31 cellular contexts compared by ENCODE assay signal in genomic region chr5:132050661-132051371, GRCh38. TPM values are rescaled to one million over a fixed set of nuclear protein-coding genes. Genes with fewer than 3 reads are reported as not detected.
DNase-seq lines count a peak whose midpoint lies in the region; ATAC-seq and TF ChIP-seq lines count a peak whose summit lies in the region.
"Had no signal": no experiment of that assay in that cellular context is flagged by ENCODE, and none has a peak within 500 bp of the region (broad histone marks: within the 10 kb centered on the region; RNA-seq: fewer than 3 reads in every experiment).

No MANE protein-coding gene starts in this region.

- WGBS in esophagus muscularis mucosa, result 77% methylated on average over 7 of the region's 9 CpGs
- WGBS in testis, 2 donors, result 84 to 90% methylated on average over 9 of the region's 9 CpGs

- TF ChIP-seq CTCF in esophagus muscularis mucosa (IDR thresholded peaks at IDR 0.05) (no peak), testis (IDR thresholded peaks at IDR 0.05) (no peak)

- no peaks in the 10 kb centered on the region for H3K9me3 ChIP-seq in esophagus muscularis mucosa
- no peaks in the 10 kb centered on the region for H3K9me3 ChIP-seq in testis
- H3K9me3 ChIP-seq: BLaER1 treated with 17β-estradiol and CSF1 and Interleukin-3, amounts not matched to agents 10 nM and 100 nM; gastrocnemius medialis; neutrophil; sigmoid colon; tibial artery had no signal

- H3K27me3 ChIP-seq in esophagus muscularis mucosa (no peaks in the 10 kb centered on the region), testis (no peaks in the 10 kb centered on the region)
- H3K27me3 ChIP-seq: sigmoid colon had no signal

- H3K4me1 ChIP-seq in esophagus muscularis mucosa, result no peaks in the 10 kb centered on the region
- H3K4me1 ChIP-seq in testis, result no peaks in the 10 kb centered on the region
- H3K4me1 ChIP-seq: gastrocnemius medialis, sigmoid colon, tibial artery had no signal

- H3K36me3 ChIP-seq in esophagus muscularis mucosa, result no peaks in the 10 kb centered on the region
- H3K36me3 ChIP-seq in testis (ENCODE audit: low read depth, missing control alignments), result no peaks in the 10 kb centered on the region
- H3K36me3 ChIP-seq: BLaER1 treated with 17β-estradiol and CSF1 and Interleukin-3, amounts not matched to agents 10 nM and 100 nM; gastrocnemius medialis; neutrophil; sigmoid colon; tibial artery had no signal

- ATAC-seq in Right ventricle myocardium superior (ENCODE audit: poor library complexity), result no peak
- ATAC-seq in HG03469 (IDR thresholded peaks at IDR 0.05; ENCODE audit: unreplicated experiment), result no peak
- ATAC-seq: gastrocnemius medialis had no signal

- TF ChIP-seq EP300 in esophagus muscularis mucosa (IDR thresholded peaks at IDR 0.05), result no peak

- intact Hi-C loops in cardiac septum (cut with DNase I), result no loop called here
- intact Hi-C loops in Right ventricle myocardium superior (cut with DNase I), result no loop called here
- intact Hi-C loops in esophagus muscularis mucosa (cut with DNase I), result no loop called here
- intact Hi-C loops in testis (cut with DNase I; ENCODE audit: low total_unique reads), result no loop called here

- TF ChIP-seq POLR2A in esophagus muscularis mucosa (IDR thresholded peaks at IDR 0.05; ENCODE audit: low read depth), result no peak
- TF ChIP-seq POLR2A in testis (IDR thresholded peaks at IDR 0.05), result no peak

- H3K27ac ChIP-seq in esophagus muscularis mucosa (replicated peaks in 1 of 4) (no peak overlapping the region), testis (no peak overlapping the region)
- H3K27ac ChIP-seq: BLaER1 treated with 17β-estradiol and CSF1 and Interleukin-3, amounts not matched to agents 10 nM and 100 nM; gastrocnemius medialis; neutrophil; sigmoid colon; SK-N-MC; tibial artery had no signal

- H3K4me3 ChIP-seq in esophagus muscularis mucosa (no peak overlapping the region), testis (no peak overlapping the region)
- H3K4me3 ChIP-seq: BLaER1 treated with 17β-estradiol and CSF1 and Interleukin-3, amounts not matched to agents 10 nM and 100 nM; gastrocnemius medialis; GM12878; sigmoid colon; SK-N-MC; tibial artery had no signal

- DNase-seq in cardiac septum (ENCODE audit: low spot score) (peak; percentile 43), Right ventricle myocardium superior (no peak), NCI-H1105 treated with DMSO at 0.1 percent for 48 hours (lab: John Stamatoyannopoulos, UW) (peak; percentile 36), esophagus muscularis mucosa (ENCODE audit: extremely low spot score) (peak; percentile 86), testis (peak; percentile 2), AML-193 (lab: John Stamatoyannopoulos, UW) (no peak)
- DNase-seq: activated B cell treated with CpG ODN at 0.5 μM for 24 hours; activated effector memory CD4-positive, alpha-beta T cell treated with Interleukin-2 at 50 U/mL for 16 hours; activated T-cell treated with anti-CD3 and anti-CD28 coated beads for 4 hours; gastrocnemius medialis; H7; immature natural killer cell; mesendoderm; NCI-H1930; NCI-H446 treated with DMSO at 0.1 percent for 48 hours; RPMI8226; stimulated activated CD4-positive, alpha-beta T cell treated with anti-CD3 and anti-CD28 coated beads, Interleukin-12 subunit alpha, Interleukin-12 subunit beta, amount 100 ng/mL, for 4 hours; stimulated activated CD4-positive, alpha-beta T cell treated with anti-CD3 and anti-CD28 coated beads, Interleukin-4, amount 100 ng/mL, for 24 hours; T-helper 1 cell had no signal

RNA-seq across cellular contexts. Expression of gene IL3, which starts 9.6 kb away (rescaled TPM):
- total RNA-seq in cardiac septum, result not detected
- not detected for total RNA-seq in Right ventricle myocardium superior
- total RNA-seq in esophagus muscularis mucosa, result not detected
- under 1 TPM in 1 of 2 donors, not detected in 1; 0.39 TPM for total RNA-seq in testis
- polyA plus RNA-seq in testis (ENCODE audit: insufficient read depth, low read depth, low replicate concordance), result not detected
- total RNA-seq: activated B cell treated with CpG ODN at 0.5 μM for 24 hours, endothelial cell of umbilical vein, fibroblast of lung, gastrocnemius medialis, GM12878, H7, left lobe of liver, posterior vena cava, sigmoid colon had no signal
- polyA plus RNA-seq: AG04450, endothelial cell of umbilical vein, fibroblast of lung, GM12878, sigmoid colon had no signal

RNA-seq across cellular contexts. Expression of gene CSF2, which starts 22.8 kb away (rescaled TPM):
- total RNA-seq in cardiac septum, result not detected
- total RNA-seq in Right ventricle myocardium superior, result not detected
- not detected for total RNA-seq in esophagus muscularis mucosa
- not detected for total RNA-seq in testis
- polyA plus RNA-seq in testis (ENCODE audit: insufficient read depth, low read depth, low replicate concordance), result not detected
- total RNA-seq: activated B cell treated with CpG ODN at 0.5 μM for 24 hours, endothelial cell of umbilical vein, gastrocnemius medialis, H7, left lobe of liver, posterior vena cava, sigmoid colon had no signal
- polyA plus RNA-seq: AG04450, endothelial cell of umbilical vein had no signal

RNA-seq across cellular contexts. Expression of gene ACSL6, which starts 39.4 kb away (rescaled TPM):
- total RNA-seq in cardiac septum (4.5 TPM), Right ventricle myocardium superior (3.0 TPM), esophagus muscularis mucosa (1 to 10 TPM; 1.6 to 2.6 (median 1.9) TPM), testis (10 to 100 TPM; 38.5 to 44.9 TPM)
- polyA plus RNA-seq in testis (ENCODE audit: insufficient read depth, low read depth, low replicate concordance), result 98.7 TPM
- total RNA-seq: endothelial cell of umbilical vein, GM12878 had no signal
- polyA plus RNA-seq: AG04450, endothelial cell of umbilical vein had no signal

Comparison
In these comparisons a context has a peak if more than half of its experiments do, and no peak if none do; other contexts are left out.
1. DNase-seq: peak in cardiac septum (single experiment), NCI-H1105 treated with DMSO at 0.1 percent for 48 hours (single experiment), esophagus muscularis mucosa (single experiment) and testis (single experiment); none in Right ventricle myocardium superior (single experiment) and AML-193 (0 of 2).